In genomic region chr12:120885521-120885920, GRCh38 we compare ENCODE assay signal across 18 cellular contexts. TPM values are rescaled to one million over a fixed set of nuclear protein-coding genes. Genes with fewer than 3 reads are reported as not detected.
DNase-seq lines count a peak whose midpoint lies in the region; ATAC-seq, FAIRE-seq and TF ChIP-seq lines count a peak whose summit lies in the region.
"Had no signal": no experiment of that assay in that cellular context is flagged by ENCODE, and none has a peak within 500 bp of the region (broad histone marks: within the 10 kb centered on the region; RNA-seq: fewer than 3 reads in every experiment).

No MANE protein-coding gene starts in this region.

- peaks cover 13% of the 10 kb centered on the region for H4K20me1 ChIP-seq in OCI-LY7 (ENCODE audit: insufficient read depth, low read length)

- H3K79me2 ChIP-seq in OCI-LY7 (ENCODE audit: insufficient read depth, low read depth, low read length) = peaks cover 66% of the 10 kb centered on the region

- no peak overlapping the region for H3K4me3 ChIP-seq in OCI-LY7 (ENCODE audit: low read depth, low read length, poor library complexity, severe bottlenecking)
- H3K4me3 ChIP-seq: MG63 had no signal

- POLR2A ChIA-PET in OCI-LY7 (lab: Charles Lee) = interaction anchor here (0.6 to 0.8 kb wide), 3 partner anchors 20 to 857 kb away, joined by 4 to 5 read pairs (median 4); no protein-coding TSS in a partner anchor

- H2AFZ ChIP-seq in OCI-LY7 (ENCODE audit: low read length) = no peak overlapping the region

- no peak overlapping the region for H3K27ac ChIP-seq in OCI-LY7 (ENCODE audit: low read depth, low read length, poor library complexity, severe bottlenecking)

- no peak for TF ChIP-seq CTCF in OCI-LY7 (conservative IDR thresholded peaks at IDR 0.05; ENCODE audit: low read length)

- H3K4me1 Mint-ChIP-seq in stimulated activated naive CD8-positive, alpha-beta T cell treated with anti-CD3 and anti-CD28 coated beads, Interleukin-15, Interleukin-2, amounts not matched to agents 100 ng/mL and 50 ng/mL, for 24 hours (ENCODE audit: low read depth) = peaks cover 59% of the 10 kb centered on the region
- H3K4me1 Mint-ChIP-seq in stimulated activated naive CD8-positive, alpha-beta T cell treated with anti-CD3 and anti-CD28 coated beads, Interleukin-15, amount 100 ng/mL, for 72 hours = peaks cover 65% of the 10 kb centered on the region
- peaks cover 37% of the 10 kb centered on the region for H3K4me1 Mint-ChIP-seq in activated T-helper 2 cell treated with anti-CD3 and anti-CD28 coated beads, Interferon-gamma antibody, Interleukin-2, Interleukin-4, amounts not matched to agents 10 μg/mL and 5 μg/mL and 100 μg/mL, durations not matched to agents 14 hours and 24 hours and 36 hours (ENCODE audit: low read depth)

- H3K4me3 Mint-ChIP-seq in stimulated activated naive CD8-positive, alpha-beta T cell treated with anti-CD3 and anti-CD28 coated beads, Interleukin-15, Interleukin-2, amounts not matched to agents 100 ng/mL and 50 ng/mL, for 24 hours = peak overlapping the region; percentile 13
- H3K4me3 Mint-ChIP-seq in stimulated activated naive CD8-positive, alpha-beta T cell treated with anti-CD3 and anti-CD28 coated beads, Interleukin-15, amount 100 ng/mL, for 72 hours = peak overlapping the region in 1 of 2 donors; percentile 9
- H3K4me3 Mint-ChIP-seq in activated T-helper 2 cell treated with anti-CD3 and anti-CD28 coated beads, Interferon-gamma antibody, Interleukin-2, Interleukin-4, amounts not matched to agents 10 μg/mL and 5 μg/mL and 100 μg/mL, durations not matched to agents 14 hours and 24 hours and 36 hours (ENCODE audit: low read depth) = no peak overlapping the region

- DNase-seq in stimulated activated naive CD8-positive, alpha-beta T cell treated with anti-CD3 and anti-CD28 coated beads, Interleukin-15, amount 100 ng/mL, for 72 hours = no peak
- no peak for DNase-seq in OCI-LY7 (ENCODE audit: low spot score)
- peak; percentile 42 for DNase-seq in foreskin melanocyte
- no peak for DNase-seq in amniotic stem cell (lab: John Stamatoyannopoulos, UW)
- no peak for DNase-seq in activated T-helper 2 cell treated with anti-CD3 and anti-CD28 coated beads, Interferon-gamma antibody, Interleukin-2, Interleukin-4, amounts not matched to agents 10 μg/mL and 5 μg/mL and 100 μg/mL, durations not matched to agents 14 hours and 24 hours and 36 hours (ENCODE audit: low spot score)
- DNase-seq in H54 (ENCODE audit: insufficient read length, low spot score) = no peak
- DNase-seq in left cardiac atrium = no peak
- DNase-seq: COR-L47, DMS53, KG1, MG63, NCI-H1092 treated with DMSO at 0.1 percent for 48 hours, NCI-H1694, NCI-H446, NCI-H748 treated with DMSO at 0.1 percent for 48 hours, SHP77 treated with DMSO at 0.1 percent for 48 hours had no signal

- H3K27ac Mint-ChIP-seq in stimulated activated naive CD8-positive, alpha-beta T cell treated with anti-CD3 and anti-CD28 coated beads, Interleukin-15, Interleukin-2, amounts not matched to agents 100 ng/mL and 50 ng/mL, for 24 hours = peak overlapping the region; percentile 26
- no peak overlapping the region for H3K27ac Mint-ChIP-seq in stimulated activated naive CD8-positive, alpha-beta T cell treated with anti-CD3 and anti-CD28 coated beads, Interleukin-15, amount 100 ng/mL, for 72 hours
- no peak overlapping the region for H3K27ac Mint-ChIP-seq in activated T-helper 2 cell treated with anti-CD3 and anti-CD28 coated beads, Interferon-gamma antibody, Interleukin-2, Interleukin-4, amounts not matched to agents 10 μg/mL and 5 μg/mL and 100 μg/mL, durations not matched to agents 14 hours and 24 hours and 36 hours

- H3K36me3 Mint-ChIP-seq in stimulated activated naive CD8-positive, alpha-beta T cell treated with anti-CD3 and anti-CD28 coated beads, Interleukin-15, Interleukin-2, amounts not matched to agents 100 ng/mL and 50 ng/mL, for 24 hours (ENCODE audit: low read depth) = peaks cover 13% of the 10 kb centered on the region
- H3K36me3 Mint-ChIP-seq in activated T-helper 2 cell treated with anti-CD3 and anti-CD28 coated beads, Interferon-gamma antibody, Interleukin-2, Interleukin-4, amounts not matched to agents 10 μg/mL and 5 μg/mL and 100 μg/mL, durations not matched to agents 14 hours and 24 hours and 36 hours (ENCODE audit: low read depth) = peaks cover 11% of the 10 kb centered on the region

- ATAC-seq in stimulated activated naive CD8-positive, alpha-beta T cell treated with anti-CD3 and anti-CD28 coated beads, Interleukin-15, amount 100 ng/mL, for 72 hours = no peak
- ATAC-seq in left cardiac atrium = no peak

- no TSS peak for BruUV-seq in OCI-LY7 (replicated peaks; lab: Mats Ljungman, UMichigan)

- CTCF ChIA-PET in OCI-LY7 (lab: Charles Lee; ENCODE audit: unreplicated experiment) = no interaction called here

- H3K4me2 ChIP-seq in OCI-LY7 (ENCODE audit: low read length) = 0 out of 2 replicates have a peak overlapping the region, but pooled peaks have one; percentile 52

- H3K36me3 ChIP-seq in OCI-LY7 (ENCODE audit: insufficient read depth, low read length) = 0 out of 2 replicates have a peak, but pooled peaks cover 10% of the 10 kb centered on the region
- H3K36me3 ChIP-seq: MG63 had no signal

- H3K4me1 ChIP-seq in OCI-LY7 (ENCODE audit: insufficient read depth, low read length, poor library complexity, severe bottlenecking) = peaks cover 24% of the 10 kb centered on the region

- H3K9me2 ChIP-seq in OCI-LY7 (ENCODE audit: insufficient read depth, low read length) = no peaks in the 10 kb centered on the region

- H3K27me3 Mint-ChIP-seq in stimulated activated naive CD8-positive, alpha-beta T cell treated with anti-CD3 and anti-CD28 coated beads, Interleukin-15, Interleukin-2, amounts not matched to agents 100 ng/mL and 50 ng/mL, for 24 hours = no peaks in the 10 kb centered on the region
- H3K27me3 Mint-ChIP-seq in stimulated activated naive CD8-positive, alpha-beta T cell treated with anti-CD3 and anti-CD28 coated beads, Interleukin-15, amount 100 ng/mL, for 72 hours = no peaks in the 10 kb centered on the region
- H3K27me3 Mint-ChIP-seq in activated T-helper 2 cell treated with anti-CD3 and anti-CD28 coated beads, Interferon-gamma antibody, Interleukin-2, Interleukin-4, amounts not matched to agents 10 μg/mL and 5 μg/mL and 100 μg/mL, durations not matched to agents 14 hours and 24 hours and 36 hours (ENCODE audit: low read depth) = no peaks in the 10 kb centered on the region

- no peaks in the 10 kb centered on the region for H3K9me3 Mint-ChIP-seq in stimulated activated naive CD8-positive, alpha-beta T cell treated with anti-CD3 and anti-CD28 coated beads, Interleukin-15, Interleukin-2, amounts not matched to agents 100 ng/mL and 50 ng/mL, for 24 hours
- H3K9me3 Mint-ChIP-seq in stimulated activated naive CD8-positive, alpha-beta T cell treated with anti-CD3 and anti-CD28 coated beads, Interleukin-15, amount 100 ng/mL, for 72 hours = no peaks in the 10 kb centered on the region
- H3K9me3 Mint-ChIP-seq in activated T-helper 2 cell treated with anti-CD3 and anti-CD28 coated beads, Interferon-gamma antibody, Interleukin-2, Interleukin-4, amounts not matched to agents 10 μg/mL and 5 μg/mL and 100 μg/mL, durations not matched to agents 14 hours and 24 hours and 36 hours = no peaks in the 10 kb centered on the region

- no peak for FAIRE-seq in H54 (lab: Jason Lieb, UNC)
- FAIRE-seq: GM12892 had no signal

- intact Hi-C loops in OCI-LY7 (cut with micrococcal nuclease; ENCODE audit: unreplicated experiment) (loop anchor here (2.0 kb wide), 1 partner anchor 17 kb away; no protein-coding TSS in a partner anchor), left cardiac atrium (cut with DNase I) (no loop called here)
- intact Hi-C loops in activated T-helper 2 cell treated with anti-CD3 and anti-CD28 coated beads, Interferon-gamma antibody, Interleukin-2, Interleukin-4, amounts not matched to agents 10 μg/mL and 5 μg/mL and 100 μg/mL, durations not matched to agents 14 hours and 24 hours and 36 hours (cut with micrococcal nuclease) = no loop called here

- H3K9me3 ChIP-seq in OCI-LY7 (ENCODE audit: low read length) = no peaks in the 10 kb centered on the region
- H3K9me3 ChIP-seq: MG63 had no signal

- TF ChIP-seq POLR2A in H54 (IDR thresholded peaks at IDR 0.05; ENCODE audit: low read depth, low read length) = no peak

RNA-seq across cellular contexts. Expression of gene SPPL3, which starts 18.6 kb away (rescaled TPM):
- total RNA-seq in OCI-LY7 (2014; rRNA removed; shearing (Covaris generic)) = 5.5 and 8.6 TPM in 2 replicates
- 36.6 and 42.0 TPM in 2 replicates for total RNA-seq in OCI-LY7 (2022)
- total RNA-seq in activated T-helper 2 cell treated with anti-CD3 and anti-CD28 coated beads, Interferon-gamma antibody, Interleukin-2, Interleukin-4, amounts not matched to agents 10 μg/mL and 5 μg/mL and 100 μg/mL, durations not matched to agents 14 hours and 24 hours and 36 hours = 33.4 and 38.2 TPM in 2 replicates
- 10 to 100 TPM; 27.6 to 29.7 TPM for total RNA-seq in left cardiac atrium
